1 cellular context compared by ENCODE assay signal in the genomic region with DNA sequence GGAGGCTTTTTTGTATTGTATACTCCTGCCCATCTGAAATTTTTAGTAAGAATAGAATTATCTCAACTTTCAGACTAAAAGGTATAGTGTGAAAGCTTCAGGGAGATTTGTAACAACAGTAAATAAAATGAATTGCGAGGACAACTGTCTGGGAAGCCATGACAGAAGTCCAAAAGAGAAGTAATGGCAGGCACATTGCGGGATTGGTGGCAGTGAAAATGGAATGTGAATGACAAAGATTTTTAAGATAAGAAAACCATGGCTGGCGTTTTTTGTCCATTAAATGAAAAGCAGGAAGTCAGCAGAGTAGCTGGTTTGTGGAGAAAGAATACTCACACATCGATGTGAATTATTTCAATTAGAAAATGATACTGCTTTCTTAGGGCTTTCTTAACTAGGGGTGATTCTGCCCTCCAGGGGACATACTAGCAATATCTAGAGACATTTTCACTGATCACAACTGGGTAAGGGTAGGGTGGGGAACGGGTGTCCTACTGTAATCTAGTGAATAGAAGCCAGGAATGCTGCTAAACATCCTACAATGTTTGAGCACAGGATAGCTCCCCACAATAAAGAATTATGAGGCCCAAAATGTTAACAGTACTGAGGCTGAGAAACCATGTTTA.
TF ChIP-seq lines count a peak whose summit lies in the region.

No MANE protein-coding gene starts in this region.

TF ChIP-seq in HepG2, 621 proteins besides CTCF, POLR2A, EP300 and RAD21:
- TF ChIP-seq CREM (IDR thresholded peaks at IDR 0.05) (no peak), CREM (CRISPR knock-in tag; IDR thresholded peaks at IDR 0.05) (no peak)
